In genomic region chr5:140967226-140967893, GRCh38 we compare ENCODE assay signal across 9 cellular contexts. TPM values are rescaled to one million over a fixed set of nuclear protein-coding genes. Genes with fewer than 3 reads are reported as not detected.
A peak's percentile ranks its signal among the peaks of the same experiment; 100 is the strongest.
DNase-seq lines count a peak whose midpoint lies in the region; ATAC-seq and TF ChIP-seq lines count a peak whose summit lies in the region.
"Had no signal": no experiment of that assay in that cellular context is flagged by ENCODE, and none has a peak within 500 bp of the region (broad histone marks: within the 10 kb centered on the region; RNA-seq: fewer than 3 reads in every experiment).

No MANE protein-coding gene starts in this region.

- H3K9me3 Mint-ChIP-seq in brain = no peaks in the 10 kb centered on the region

- POLR2A ChIA-PET in A673 (lab: Charles Lee; ENCODE audit: low non-redundant PET) = no interaction called here

- no peaks in the 10 kb centered on the region for H3K9me3 ChIP-seq in A673 (ENCODE audit: low read depth, low read length, poor library complexity, severe bottlenecking)
- no peaks in the 10 kb centered on the region for H3K9me3 ChIP-seq in iPS-18a (ENCODE audit: control insufficient read depth, low read depth, low read length)
- H3K9me3 ChIP-seq in psoas muscle = no peaks in the 10 kb centered on the region
- no peaks in the 10 kb centered on the region for H3K9me3 ChIP-seq in Peyer's patch

- DNase-seq in A673 (ENCODE audit: low spot score) (no peak), psoas muscle (no peak), Peyer's patch (no peak), NCI-H510A (lab: John Stamatoyannopoulos, UW) (no peak), HUDEP-2 (lab: John Stamatoyannopoulos, UW; ENCODE audit: unreplicated experiment in 76 of 76) (no peak)
- DNase-seq: activated CD8-positive, alpha-beta memory T cell treated with anti-CD3 and anti-CD28 coated beads, Interleukin-2, amount 50 U/mL, for 48 hours had no signal

- H3K4me3 ChIP-seq in A673 (ENCODE audit: low read depth, low read length, poor library complexity, severe bottlenecking) (peak overlapping the region; percentile 68), iPS-18a (ENCODE audit: low read length) (peak overlapping the region; percentile 93), psoas muscle (peak overlapping the region; percentile 67), Peyer's patch (peak overlapping the region in 1 of 4 donors; percentile 55)

- TF ChIP-seq CTCF in A673 (conservative IDR thresholded peaks at IDR 0.05; ENCODE audit: low read depth, low read length) (no peak), brain (conservative IDR thresholded peaks at IDR 0.05) (no peak), psoas muscle (IDR thresholded peaks at IDR 0.05) (no peak), Peyer's patch (IDR thresholded peaks at IDR 0.05) (no peak)

- 35 to 37% (median 35%) methylated on average over 34 of the region's 34 CpGs for WGBS in psoas muscle, 3 donors

- H3K36me3 Mint-ChIP-seq in brain = peaks cover 8% of the 10 kb centered on the region

- TF ChIP-seq POLR2A in Peyer's patch (IDR thresholded peaks at IDR 0.05) = no peak

- peak overlapping the region in 3 of 5 experiments; percentile 63 to 84 (median 84) for H3K27ac Mint-ChIP-seq in brain

- CTCF ChIA-PET in A673 (lab: Charles Lee) = interaction anchor here (1.4 kb wide), 1 partner anchor 73 kb away, joined by 8 read pairs; no protein-coding TSS in a partner anchor

- H3K27me3 Mint-ChIP-seq in brain = no peaks in the 10 kb centered on the region

- no peaks in the 10 kb centered on the region for H3K36me3 ChIP-seq in A673 (ENCODE audit: insufficient read depth, low read length, poor library complexity, severe bottlenecking)
- H3K36me3 ChIP-seq in iPS-18a (ENCODE audit: control insufficient read depth, low read depth, low read length) = no peaks in the 10 kb centered on the region
- no peaks in the 10 kb centered on the region for H3K36me3 ChIP-seq in psoas muscle (ENCODE audit: insufficient read depth in 1 of 2, low read depth in 1 of 2)
- H3K36me3 ChIP-seq in Peyer's patch = no peaks in the 10 kb centered on the region

- peak overlapping the region; percentile 80 to 91 (median 83) for H3K4me3 Mint-ChIP-seq in brain

- BruUV-seq in A673 (replicated peaks; lab: Mats Ljungman, UMichigan) = no TSS peak

- peak overlapping the region; percentile 62 for H3K9ac ChIP-seq in iPS-18a (ENCODE audit: low read length)

- H3K27me3 ChIP-seq in A673 (replicated peaks; ENCODE audit: insufficient read depth, low read depth, low read length, poor library complexity) (no peaks in the 10 kb centered on the region), iPS-18a (ENCODE audit: control insufficient read depth, insufficient read depth, low read length) (peaks cover 48% of the 10 kb centered on the region), psoas muscle (ENCODE audit: insufficient read depth in 3 of 3, low read length in 2 of 3) (peaks cover 0 to 47% (median 13%) of the 10 kb centered on the region in 3 donors), Peyer's patch (no peaks in the 10 kb centered on the region)

- intact Hi-C loops in A673 (cut with micrococcal nuclease; ENCODE audit: unreplicated experiment) = loop anchor here (5.0 kb wide), 1 partner anchor 35 kb away; no protein-coding TSS in a partner anchor
- intact Hi-C loops in psoas muscle (cut with DNase I) = no loop called here

- H3K4me1 Mint-ChIP-seq in brain = peaks cover 78% of the 10 kb centered on the region

- no peak for ATAC-seq in psoas muscle
- no peak for ATAC-seq in HG03196 (IDR thresholded peaks at IDR 0.05; ENCODE audit: unreplicated experiment)

- no peak overlapping the region for H3K27ac ChIP-seq in A673 (ENCODE audit: low read depth, low read length, poor library complexity, severe bottlenecking)
- no peak overlapping the region for H3K27ac ChIP-seq in iPS-18a (ENCODE audit: low read length)
- H3K27ac ChIP-seq in psoas muscle = no peak overlapping the region
- H3K27ac ChIP-seq in Peyer's patch = no peak overlapping the region

- H3K4me1 ChIP-seq in A673 (ENCODE audit: insufficient read depth, low read length, poor library complexity, severe bottlenecking) = peaks cover 58% of the 10 kb centered on the region
- H3K4me1 ChIP-seq in iPS-18a (ENCODE audit: control insufficient read depth, low read depth, low read length) = peaks cover 16% of the 10 kb centered on the region
- no peaks in the 10 kb centered on the region for H3K4me1 ChIP-seq in psoas muscle
- no peaks in the 10 kb centered on the region for H3K4me1 ChIP-seq in Peyer's patch

RNA-seq across cellular contexts. Expression of gene PCDHAC2, which starts 1.1 kb away (rescaled TPM):
- total RNA-seq in A673 (2021) (6.8 and 7.1 TPM in 2 replicates), psoas muscle (under 1 TPM; 0.11 to 0.62 (median 0.16) TPM), Peyer's patch (1 to 10 TPM in 1 of 4 donors, under 1 TPM in 3; 0.18 to 1.7 (median 0.43) TPM)
- polyA plus RNA-seq in brain (ENCODE audit: insufficient read depth, low read depth, low replicate concordance) (1.8 TPM), psoas muscle (under 1 TPM in 2 of 3 donors, not detected in 1; 0.01 to 0.03 TPM)

RNA-seq across cellular contexts. Expression of gene PCDHAC1, which starts 41.3 kb away (rescaled TPM):
- 7.2 and 8.8 TPM in 2 replicates for total RNA-seq in A673 (2021)
- polyA plus RNA-seq in brain (ENCODE audit: insufficient read depth, low read depth, low replicate concordance) = 0.81 TPM
- total RNA-seq in psoas muscle = under 1 TPM; 0.07 to 0.36 (median 0.10) TPM
- polyA plus RNA-seq in psoas muscle = under 1 TPM in 1 of 3 donors, not detected in 2; 0.01 TPM
- 1 to 10 TPM in 1 of 4 donors, under 1 TPM in 1, not detected in 2; 0.54 to 2.5 TPM for total RNA-seq in Peyer's patch
